Comparison of ENCODE assay signal across 18 cellular contexts in the genomic region with DNA sequence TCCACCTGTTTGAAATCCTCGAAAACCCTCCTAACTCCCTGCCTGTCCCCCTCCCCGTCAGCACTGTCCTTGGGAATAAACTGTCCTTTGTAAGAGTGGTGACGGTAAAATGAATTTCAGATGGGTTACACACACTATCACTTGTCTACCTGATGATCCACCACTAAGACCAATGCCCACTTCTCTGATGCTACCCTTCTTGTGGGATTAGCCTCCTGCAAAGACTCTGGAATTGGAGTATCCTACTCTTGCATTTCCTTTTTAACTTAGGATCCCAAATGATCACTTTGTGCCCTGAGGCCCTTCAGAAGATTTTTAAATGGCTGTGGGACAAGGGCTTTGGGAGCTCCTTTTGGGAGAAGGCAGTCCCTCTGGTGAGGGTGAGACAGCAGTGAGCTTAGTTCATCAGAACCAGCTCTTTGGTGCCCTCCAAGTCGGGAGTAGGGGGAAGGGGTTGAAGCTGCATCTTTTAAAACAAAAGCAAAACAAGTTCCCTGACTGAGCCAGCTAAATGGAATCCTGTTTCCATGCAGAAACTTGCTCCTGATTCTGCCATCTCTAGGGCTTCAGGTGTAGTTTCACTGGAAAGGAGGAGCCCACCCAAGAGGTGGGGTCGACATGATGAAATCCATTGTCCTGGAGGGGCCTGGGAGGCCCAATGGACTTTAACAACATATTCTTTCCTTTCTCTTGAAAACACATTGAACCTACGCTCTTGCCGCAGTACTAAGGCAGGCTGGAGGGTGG.
DNase-seq lines count a peak whose midpoint lies in the region; ATAC-seq and TF ChIP-seq lines count a peak whose summit lies in the region.
"Had no signal": no experiment of that assay in that cellular context is flagged by ENCODE, and none has a peak within 500 bp of the region (broad histone marks: within the 10 kb centered on the region; RNA-seq: fewer than 3 reads in every experiment).

No MANE protein-coding gene starts in this region.

- H3K9me3 ChIP-seq in testis (no peaks in the 10 kb centered on the region), spleen (no peaks in the 10 kb centered on the region)
- H3K9me3 ChIP-seq: gastrocnemius medialis, neutrophil, uterus had no signal

- no peaks in the 10 kb centered on the region for H3K27me3 Mint-ChIP-seq in activated T-cell treated with anti-CD3 and anti-CD28 coated beads, Interleukin-2, amount 50 U/mL, for 72 hours (ENCODE audit: low read depth)
- no peaks in the 10 kb centered on the region for H3K27me3 Mint-ChIP-seq in activated naive CD4-positive, alpha-beta T cell treated with anti-CD3 and anti-CD28 coated beads, Interleukin-2, amount 50 U/mL, for 24 hours
- H3K27me3 Mint-ChIP-seq in mesothelial cell of epicardium (ENCODE audit: low read depth): no peaks in the 10 kb centered on the region

- peaks cover 4 to 6% of the 10 kb centered on the region in 2 donors for H3K36me3 Mint-ChIP-seq in activated T-cell treated with anti-CD3 and anti-CD28 coated beads, Interleukin-2, amount 50 U/mL, for 72 hours (ENCODE audit: insufficient read depth in 2 of 2)
- peaks cover 1% of the 10 kb centered on the region for H3K36me3 Mint-ChIP-seq in activated naive CD4-positive, alpha-beta T cell treated with anti-CD3 and anti-CD28 coated beads, Interleukin-2, amount 50 U/mL, for 24 hours
- H3K36me3 Mint-ChIP-seq in mesothelial cell of epicardium: peaks cover 42% of the 10 kb centered on the region

- no peak for DNase-seq in activated T-cell treated with anti-CD3 and anti-CD28 coated beads, Interleukin-2, amount 50 U/mL, for 72 hours
- DNase-seq in activated T-cell treated with anti-CD3 and anti-CD28 coated beads, Interleukin-2, amount 50 U/mL, for 1 hour: no peak
- DNase-seq in mesothelial cell of epicardium (ENCODE audit: low spot score in 2 of 2, unreplicated experiment in 2 of 2) (no peak), testis (peak; percentile 6), spleen (no peak), NCI-H1436 (lab: John Stamatoyannopoulos, UW) (no peak), GM10248 (ENCODE audit: extremely low spot score) (no peak)
- DNase-seq: activated CD8-positive, alpha-beta memory T cell treated with anti-CD3 and anti-CD28 coated beads for 24 hours; amygdala; DMS79; effector CD8-positive, alpha-beta T cell; gastrocnemius medialis; RPMI8226; small intestine had no signal

- intact Hi-C loops in testis (cut with DNase I; ENCODE audit: low total_unique reads) (no loop called here), spleen (cut with DNase I; ENCODE audit: low total_unique reads) (no loop called here)

- peak overlapping the region; percentile 9 for H3K27ac Mint-ChIP-seq in activated T-cell treated with anti-CD3 and anti-CD28 coated beads, Interleukin-2, amount 50 U/mL, for 72 hours
- peak overlapping the region; percentile 81 for H3K27ac Mint-ChIP-seq in activated naive CD4-positive, alpha-beta T cell treated with anti-CD3 and anti-CD28 coated beads, Interleukin-2, amount 50 U/mL, for 24 hours
- peak overlapping the region; percentile 87 for H3K27ac Mint-ChIP-seq in mesothelial cell of epicardium

- H3K36me3 ChIP-seq in testis (ENCODE audit: low read depth, missing control alignments) (no peaks in the 10 kb centered on the region), spleen (peaks cover 0 to 96% (median 38%) of the 10 kb centered on the region in 6 donors)
- H3K36me3 ChIP-seq: uterus had no signal

- H3K4me1 ChIP-seq in testis: peaks cover 3% of the 10 kb centered on the region
- peaks cover 8 to 67% (median 38%) of the 10 kb centered on the region in 6 donors for H3K4me1 ChIP-seq in spleen

- POLR2A ChIA-PET in GM10248 (lab: Yijun Ruan, JAX): no interaction called here

- H3K4me3 ChIP-seq in testis (no peak overlapping the region), spleen (no peak overlapping the region)
- H3K4me3 ChIP-seq: gastrocnemius medialis, uterus had no signal

- H3K9me3 Mint-ChIP-seq in activated T-cell treated with anti-CD3 and anti-CD28 coated beads, Interleukin-2, amount 50 U/mL, for 72 hours: no peaks in the 10 kb centered on the region
- H3K9me3 Mint-ChIP-seq in activated naive CD4-positive, alpha-beta T cell treated with anti-CD3 and anti-CD28 coated beads, Interleukin-2, amount 50 U/mL, for 24 hours: no peaks in the 10 kb centered on the region
- H3K9me3 Mint-ChIP-seq in mesothelial cell of epicardium: no peaks in the 10 kb centered on the region
- H3K9me3 Mint-ChIP-seq: T-helper 2 cell treated with Interferon-gamma antibody and Interleukin-4, amounts not matched to agents 5 μg/mL and 100 μg/mL, for 36 hours had no signal

- peaks cover 7% of the 10 kb centered on the region for H3K4me1 Mint-ChIP-seq in activated T-cell treated with anti-CD3 and anti-CD28 coated beads, Interleukin-2, amount 50 U/mL, for 72 hours (ENCODE audit: low read depth)
- H3K4me1 Mint-ChIP-seq in activated naive CD4-positive, alpha-beta T cell treated with anti-CD3 and anti-CD28 coated beads, Interleukin-2, amount 50 U/mL, for 24 hours: peaks cover 37% of the 10 kb centered on the region
- H3K4me1 Mint-ChIP-seq in mesothelial cell of epicardium: peaks cover 39% of the 10 kb centered on the region

- no peak for ATAC-seq in activated T-cell treated with anti-CD3 and anti-CD28 coated beads, Interleukin-2, amount 50 U/mL, for 72 hours (replicated peaks in 1 of 2)
- ATAC-seq: gastrocnemius medialis had no signal

- CTCF ChIA-PET in GM10248 (lab: Yijun Ruan, JAX): interaction anchor here (0.7 to 2.0 kb wide), 5 partner anchors 10 to 60 kb away, joined by 3 to 13 read pairs (median 4); no protein-coding TSS in a partner anchor

- TF ChIP-seq CTCF in mesothelial cell of epicardium (IDR thresholded peaks at IDR 0.05; ENCODE audit: unreplicated experiment) (no peak), testis (IDR thresholded peaks at IDR 0.05) (no peak), spleen (IDR thresholded peaks at IDR 0.05 in 8 of 11, conservative IDR thresholded peaks at IDR 0.05 in 3 of 11) (no peak), GM10248 (IDR thresholded peaks at IDR 0.05; ENCODE audit: control extremely low read depth, extremely low read depth, low read depth, missing control alignments) (no peak)

- no peak overlapping the region for H3K4me3 Mint-ChIP-seq in activated T-cell treated with anti-CD3 and anti-CD28 coated beads, Interleukin-2, amount 50 U/mL, for 72 hours
- no peak overlapping the region for H3K4me3 Mint-ChIP-seq in activated naive CD4-positive, alpha-beta T cell treated with anti-CD3 and anti-CD28 coated beads, Interleukin-2, amount 50 U/mL, for 24 hours
- no peak overlapping the region for H3K4me3 Mint-ChIP-seq in mesothelial cell of epicardium
- H3K4me3 Mint-ChIP-seq: T-helper 2 cell treated with Interferon-gamma antibody and Interleukin-4, amounts not matched to agents 5 μg/mL and 100 μg/mL, for 36 hours had no signal

- H3K27me3 ChIP-seq in testis (no peaks in the 10 kb centered on the region), spleen (replicated peaks in 1 of 7) (no peaks in the 10 kb centered on the region)
- H3K27me3 ChIP-seq: gastrocnemius medialis, neutrophil, uterus had no signal

- 78 to 79% methylated on average over 7 of the region's 7 CpGs for WGBS in testis, 2 donors
- whole genome bisulfite sequencing in spleen, 5 donors: 81 to 92% (median 88%) methylated on average over 7 of the region's 7 CpGs

- TF ChIP-seq POLR2A in testis (IDR thresholded peaks at IDR 0.05) (no peak), spleen (IDR thresholded peaks at IDR 0.05) (no peak)

- H3K27ac ChIP-seq in testis (no peak overlapping the region), spleen (peak overlapping the region in 2 of 8 donors; percentile 1 to 40)
- H3K27ac ChIP-seq: gastrocnemius medialis, uterus had no signal

Comparison
In these comparisons a context has a peak if more than half of its experiments do, and no peak if none do; other contexts are left out.
1. H3K27ac Mint-ChIP-seq: peak in every context shown above with its lines; median percentile 87 in mesothelial cell of epicardium; 81 in activated naive CD4-positive, alpha-beta T cell treated with anti-CD3 and anti-CD28 coated beads, Interleukin-2, amount 50 U/mL, for 24 hours; 9 in activated T-cell treated with anti-CD3 and anti-CD28 coated beads, Interleukin-2, amount 50 U/mL, for 72 hours.